15 cellular contexts compared by ENCODE assay signal in the genomic region with DNA sequence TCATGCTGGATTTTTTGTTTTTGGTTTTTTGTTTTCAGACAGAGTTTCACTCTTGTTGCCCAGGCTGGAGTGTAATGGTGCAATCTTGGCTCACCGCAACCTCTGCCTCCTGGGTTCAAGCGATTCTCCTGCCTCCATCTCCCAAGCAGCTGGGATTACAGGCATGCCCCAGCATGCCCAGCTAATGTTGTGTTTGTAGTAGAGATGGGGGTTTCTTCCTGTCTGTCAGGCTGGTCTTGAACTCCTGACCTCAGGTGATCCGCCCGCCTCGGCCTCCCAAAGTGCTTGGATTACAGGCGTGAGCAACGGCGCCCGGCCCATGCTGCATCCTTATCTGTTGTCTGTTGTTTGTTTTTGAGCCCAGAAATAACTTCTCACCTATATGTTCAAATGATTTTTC. TPM values are rescaled to one million over a fixed set of nuclear protein-coding genes. Genes with fewer than 3 reads are reported as not detected.
"Had no signal": no experiment of that assay in that cellular context is flagged by ENCODE, and none has a peak within 500 bp of the region (broad histone marks: within the 10 kb centered on the region; RNA-seq: fewer than 3 reads in every experiment).

No MANE protein-coding gene starts in this region.

RNA-seq across cellular contexts. Expression of a gene that starts 42.3 kb away (rescaled TPM):
- total RNA-seq: naive thymus-derived CD8-positive, alpha-beta T cell; natural killer cell treated with Interleukin-12 subunit alpha and Interleukin-12 subunit beta and Interleukin-15 and Interleukin-18, amount 100 ng/mL, for 72 hours; omental fat pad; osteocyte; pancreas; posterior vena cava; pulmonary artery endothelial cell; sciatic nerve; smooth muscle cell; spleen; suprapubic skin; testis; transverse colon; ureter; vagina had no signal

RNA-seq across cellular contexts. Expression of a gene that starts 46.7 kb away (rescaled TPM):
- total RNA-seq: naive thymus-derived CD8-positive, alpha-beta T cell; natural killer cell treated with Interleukin-12 subunit alpha and Interleukin-12 subunit beta and Interleukin-15 and Interleukin-18, amount 100 ng/mL, for 72 hours; osteocyte; pulmonary artery endothelial cell; vagina had no signal
